Comparison of ENCODE assay signal across 9 cellular contexts in genomic region chr7:30150711-30151110, GRCh38.
"Had no signal": no experiment of that assay in that cellular context is flagged by ENCODE, and none has a peak within 500 bp of the region (broad histone marks: within the 10 kb centered on the region; RNA-seq: fewer than 3 reads in every experiment).

No MANE protein-coding gene starts in this region.

- H3K27ac ChIP-seq: HL-60, KMS-11 had no signal

- H3K9me3 ChIP-seq: HAP-1 had no signal

- H3K4me2 ChIP-seq: KMS-11 had no signal

- ATAC-seq: HCT116 had no signal

- H3K4me3 Mint-ChIP-seq: HFFc6 had no signal

- H3K4me3 ChIP-seq: HAP-1 had no signal

- H3K9me3 Mint-ChIP-seq: HFFc6 had no signal

- H3K27ac Mint-ChIP-seq: HFFc6 had no signal

- DNase-seq: GOT3, H7, HFFc6, IMR-90, KBM-7 had no signal

- H3K9ac ChIP-seq: KMS-11 had no signal
